ENCODE assay signal across 37 cellular contexts in genomic region chr7:72386152-72386551, GRCh38. TPM values are rescaled to one million over a fixed set of nuclear protein-coding genes. Genes with fewer than 3 reads are reported as not detected.
"Had no signal": no experiment of that assay in that cellular context is flagged by ENCODE, and none has a peak within 500 bp of the region (broad histone marks: within the 10 kb centered on the region; RNA-seq: fewer than 3 reads in every experiment).

No MANE protein-coding gene starts in this region.

- H3K27me3 ChIP-seq: adrenal gland, body of pancreas, brain microvascular endothelial cell, breast epithelium had no signal

- H3K9me3 ChIP-seq: adrenal gland, body of pancreas had no signal

- FAIRE-seq: astrocyte, TTC549 had no signal

- H3K4me3 ChIP-seq: adrenal gland, body of pancreas, breast epithelium had no signal

- H3K4me1 ChIP-seq: adrenal gland, body of pancreas, breast epithelium had no signal

- ATAC-seq: activated CD8-positive, alpha-beta T cell treated with anti-CD3 and anti-CD28 coated beads for 36 hours; activated naive CD4-positive, alpha-beta T cell treated with anti-CD3 and anti-CD28 coated beads, Interleukin-2, amount 50 U/mL, for 72 hours; activated T-cell treated with anti-CD3 and anti-CD28 coated beads, Interleukin-2, amount 50 U/mL, for 4 hours; activated T-cell treated with anti-CD3 and anti-CD28 coated beads, Interleukin-2, amount 50 U/mL, for 72 hours; activated T-helper 17 cell treated with anti-CD3 and anti-CD28 coated beads, Interleukin-2, amount 50 U/mL, for 72 hours; body of pancreas had no signal

- H3K27ac ChIP-seq: adrenal gland, body of pancreas, brain microvascular endothelial cell, breast epithelium, VCaP had no signal

- H3K36me3 ChIP-seq: adrenal gland, brain microvascular endothelial cell, breast epithelium had no signal

- DNase-seq: activated B cell treated with CpG ODN at 0.5 μM for 24 hours; activated CD4-positive, alpha-beta memory T cell treated with anti-CD3 and anti-CD28 coated beads for 36 hours; activated CD4-positive, alpha-beta T cell treated with anti-CD3 and anti-CD28 coated beads for 4 hours; activated CD4-positive, alpha-beta T cell treated with anti-CD3 and anti-CD28 coated beads, Interleukin-2, amount 10 ng/mL, durations not matched to agents 24 days and 14 days; activated CD4-positive, alpha-beta T cell treated with anti-CD3 and anti-CD28 coated beads, Interleukin-2, amount 50 U/mL, for 1 hour; activated CD4-positive, alpha-beta T cell treated with anti-CD3 and anti-CD28 coated beads, Interleukin-2, amount 50 U/mL, for 4 hours; activated CD4-positive, CD25-positive, alpha-beta regulatory T cell treated with anti-CD3 and anti-CD28 coated beads, Interleukin-2, amount 50 U/mL, for 72 hours; activated CD8-positive, alpha-beta memory T cell treated with anti-CD3 and anti-CD28 coated beads, Interleukin-2, amount 50 U/mL, for 4 hours; activated CD8-positive, alpha-beta T cell treated with anti-CD3 and anti-CD28 coated beads for 36 hours; activated effector memory CD4-positive, alpha-beta T cell treated with anti-CD3 and anti-CD28 coated beads, Interleukin-2, amount 50 U/mL, for 16 hours; activated gamma-delta T cell treated with Interleukin-2 at 50 U/mL for 16 hours; activated naive CD4-positive, alpha-beta T cell; activated naive CD4-positive, alpha-beta T cell treated with anti-CD3 and anti-CD28 coated beads for 36 hours; activated naive CD4-positive, alpha-beta T cell treated with anti-CD3 and anti-CD28 coated beads, Interleukin-2, amount 50 U/mL, for 16 hours; activated naive CD8-positive, alpha-beta T cell treated with anti-CD3 and anti-CD28 coated beads for 36 hours; activated T-cell treated with anti-CD3 and anti-CD28 coated beads for 4 hours; activated T-cell treated with anti-CD3 and anti-CD28 coated beads, Interleukin-2, amount 50 U/mL, for 1 hour; activated T-cell treated with anti-CD3 and anti-CD28 coated beads, Interleukin-2, amount 50 U/mL, for 4 hours; activated T-cell treated with anti-CD3 and anti-CD28 coated beads, Interleukin-2, amount 50 U/mL, for 72 hours; adrenal gland; amniotic stem cell; aorta; body of pancreas; brain microvascular endothelial cell; central memory CD4-positive, alpha-beta T cell; T-helper 1 cell; T-helper 2 cell; T-helper 9 cell had no signal

RNA-seq across cellular contexts. Expression of gene CALN1, which starts 26.0 kb away (rescaled TPM):
- total RNA-seq: activated B cell treated with CpG ODN at 0.5 μM for 24 hours; activated CD4-positive, alpha-beta memory T cell treated with anti-CD3 and anti-CD28 coated beads for 36 hours; activated CD4-positive, alpha-beta T cell treated with anti-CD3 and anti-CD28 coated beads, Interleukin-2, amount 10 ng/mL, durations not matched to agents 24 days and 14 days; activated CD8-positive, alpha-beta memory T cell treated with anti-CD3 and anti-CD28 coated beads for 36 hours; activated naive CD4-positive, alpha-beta T cell treated with anti-CD3 and anti-CD28 coated beads, Interleukin-2, amount 50 U/mL, for 72 hours; activated naive CD8-positive, alpha-beta T cell treated with anti-CD3 and anti-CD28 coated beads for 36 hours; activated T-helper 1 cell treated with anti-CD3 and anti-CD28 coated beads, Interleukin-12 subunit alpha, Interleukin-12 subunit beta, Interleukin-2, Interleukin-4 antibody, amounts not matched to agents 30 ng/mL and 10 ng/mL and 1 ng/mL, durations not matched to agents 14 hours and 24 hours and 36 hours; activated T-helper 17 cell treated with anti-CD3 and anti-CD28 coated beads, Interleukin-2, amount 50 U/mL, for 72 hours; astrocyte; cardiac septum had no signal
- polyA plus RNA-seq: aorta had no signal
